In genomic region chr5:120913396-120913795, GRCh38 we compare ENCODE assay signal across 25 cellular contexts.
"Had no signal": no experiment of that assay in that cellular context is flagged by ENCODE, and none has a peak within 500 bp of the region (broad histone marks: within the 10 kb centered on the region; RNA-seq: fewer than 3 reads in every experiment).

No MANE protein-coding gene starts in this region.

- H3K27ac Mint-ChIP-seq: memory B cell; mesothelial cell of epicardium; naive thymus-derived CD4-positive, alpha-beta T cell; nephron; progenitor cell of endocrine pancreas; stimulated activated naive CD8-positive, alpha-beta T cell treated with anti-CD3 and anti-CD28 coated beads, Interleukin-15, amount 100 ng/mL, for 72 hours had no signal

- H3K36me3 Mint-ChIP-seq: memory B cell; mesothelial cell of epicardium; naive thymus-derived CD4-positive, alpha-beta T cell had no signal

- H3K27ac ChIP-seq: dorsolateral prefrontal cortex, gastrocnemius medialis, heart left ventricle, hepatocyte, neutrophil, pancreas, right lobe of liver, suprapubic skin, vagina had no signal

- H3K4me3 ChIP-seq: dorsolateral prefrontal cortex, gastrocnemius medialis, heart left ventricle, hepatocyte, lung, pancreas, right lobe of liver, suprapubic skin, vagina had no signal

- H3K4me1 Mint-ChIP-seq: memory B cell; naive thymus-derived CD4-positive, alpha-beta T cell; stimulated activated naive CD8-positive, alpha-beta T cell treated with anti-CD3 and anti-CD28 coated beads, Interleukin-15, amount 100 ng/mL, for 72 hours had no signal

- ATAC-seq: gastrocnemius medialis; heart left ventricle; left lobe of liver; naive thymus-derived CD4-positive, alpha-beta T cell; pancreas; right lobe of liver; stimulated activated naive CD8-positive, alpha-beta T cell treated with anti-CD3 and anti-CD28 coated beads, Interleukin-15, amount 100 ng/mL, for 72 hours had no signal

- DNase-seq: dorsolateral prefrontal cortex; effector CD4-positive, alpha-beta T cell; gastrocnemius medialis; heart left ventricle; kidney; naive thymus-derived CD4-positive, alpha-beta T cell; pancreas; right lobe of liver; small intestine; stimulated activated CD4-positive, alpha-beta T cell treated with anti-CD3 and anti-CD28 coated beads, Interleukin-15, amount 100 ng/mL, for 24 hours; stimulated activated CD4-positive, alpha-beta T cell treated with anti-CD3 and anti-CD28 coated beads, Interleukin-2, amount 100 ng/mL, for 48 hours; stimulated activated naive CD4-positive, alpha-beta T cell; stimulated activated naive CD8-positive, alpha-beta T cell treated with anti-CD3 and anti-CD28 coated beads, Interleukin-15, amount 100 ng/mL, for 72 hours; trophoblast cell had no signal

- H3K4me2 ChIP-seq: hepatocyte had no signal

- H2AFZ ChIP-seq: hepatocyte had no signal

- H3K27me3 ChIP-seq: gastrocnemius medialis, heart left ventricle, hepatocyte, neutrophil, pancreas, right lobe of liver, suprapubic skin, vagina had no signal

- FAIRE-seq: colon had no signal

- H3K9me3 ChIP-seq: gastrocnemius medialis, heart left ventricle, neutrophil, pancreas, right lobe of liver, suprapubic skin, vagina had no signal

- H3K27me3 Mint-ChIP-seq: memory B cell; naive thymus-derived CD4-positive, alpha-beta T cell; progenitor cell of endocrine pancreas; stimulated activated naive CD8-positive, alpha-beta T cell treated with anti-CD3 and anti-CD28 coated beads, Interleukin-15, amount 100 ng/mL, for 72 hours had no signal

- H3K4me1 ChIP-seq: gastrocnemius medialis, heart left ventricle, pancreas, right lobe of liver, suprapubic skin, vagina had no signal

- H3K4me3 Mint-ChIP-seq: memory B cell; mesothelial cell of epicardium; naive thymus-derived CD4-positive, alpha-beta T cell; nephron; stimulated activated naive CD8-positive, alpha-beta T cell treated with anti-CD3 and anti-CD28 coated beads, Interleukin-15, amount 100 ng/mL, for 72 hours had no signal

- H3K36me3 ChIP-seq: gastrocnemius medialis, heart left ventricle, neutrophil, pancreas, right lobe of liver, suprapubic skin, vagina had no signal

- H3K9me3 Mint-ChIP-seq: memory B cell; mesothelial cell of epicardium; nephron; stimulated activated naive CD8-positive, alpha-beta T cell treated with anti-CD3 and anti-CD28 coated beads, Interleukin-15, amount 100 ng/mL, for 72 hours had no signal
